Comparison of ENCODE assay signal across 15 cellular contexts in genomic region chr18:32351014-32351413, GRCh38.
DNase-seq lines count a peak whose midpoint lies in the region; ATAC-seq, FAIRE-seq and TF ChIP-seq lines count a peak whose summit lies in the region.
"Had no signal": no experiment of that assay in that cellular context is flagged by ENCODE, and none has a peak within 500 bp of the region (broad histone marks: within the 10 kb centered on the region; RNA-seq: fewer than 3 reads in every experiment).

No MANE protein-coding gene starts in this region.

- H4K5ac ChIP-seq in IMR-90 (ENCODE audit: low read depth, low read length) = no peak overlapping the region

- H3K27me3 ChIP-seq in IMR-90 (ENCODE audit: control insufficient read depth, insufficient read depth, low read length) = no peaks in the 10 kb centered on the region
- H3K27me3 ChIP-seq in endothelial cell of umbilical vein (ENCODE audit: control insufficient read depth in 2 of 2, insufficient read depth in 2 of 2, low read length in 2 of 2) = no peaks in the 10 kb centered on the region
- no peaks in the 10 kb centered on the region for H3K27me3 ChIP-seq in stomach
- H3K27me3 ChIP-seq: BE2C had no signal

- WGBS in IMR-90 (ENCODE audit: extremely low coverage in 2 of 2, insufficient read length in 1 of 2), 2 experiments = no CpG with 5 or more reads among the region's 1 CpG
- 23 to 50% (median 30%) methylated on average over 1 of the region's 1 CpG for WGBS in stomach, 5 donors

- H3K4me1 ChIP-seq in IMR-90 (ENCODE audit: control insufficient read depth, insufficient read depth, low read length) (peaks cover 3% of the 10 kb centered on the region), endothelial cell of umbilical vein (ENCODE audit: control insufficient read depth, extremely low read depth, insufficient read depth, low read length) (peaks cover 11% of the 10 kb centered on the region), kidney (ENCODE audit: control insufficient read depth in 1 of 2, insufficient read depth in 1 of 2, low read depth in 1 of 2, low read length in 2 of 2) (peaks cover 4 to 22% of the 10 kb centered on the region in 2 donors), stomach (peaks cover 14 to 57% (median 39%) of the 10 kb centered on the region in 4 donors)
- H3K4me1 ChIP-seq: BE2C had no signal

- peak overlapping the region; percentile 76; the same call in 1 of the 3 replicates for H2BK15ac ChIP-seq in IMR-90 (ENCODE audit: low read depth, low read length)

- H2AFZ ChIP-seq in IMR-90 (replicated peaks; ENCODE audit: low read length, poor library complexity) (no peak overlapping the region), endothelial cell of umbilical vein (ENCODE audit: low read depth, low read length) (no peak overlapping the region)

- POLR2A ChIA-PET in IMR-90 (lab: Charles Lee; ENCODE audit: unreplicated experiment) = no interaction called here
- POLR2A ChIA-PET in endothelial cell of umbilical vein (lab: Charles Lee) = no interaction called here
- POLR2A ChIA-PET in activated CD4-positive, alpha-beta memory T cell treated with anti-CD3 and anti-CD28 coated beads for 36 hours (lab: Charles Lee) = no interaction called here

- no peaks in the 10 kb centered on the region for H3K4me1 Mint-ChIP-seq in activated CD4-positive, alpha-beta memory T cell treated with anti-CD3 and anti-CD28 coated beads for 36 hours (ENCODE audit: low read depth)
- H3K4me1 Mint-ChIP-seq: activated B cell treated with CpG ODN at 0.5 μM for 24 hours had no signal

- H3K79me1 ChIP-seq in IMR-90 (ENCODE audit: low read depth in 1 of 2, low read length in 2 of 2) = no peaks in the 10 kb centered on the region

- TF ChIP-seq CTCF in IMR-90 (conservative IDR thresholded peaks at IDR 0.05; ENCODE audit: low read depth, low read length) (no peak), endothelial cell of umbilical vein (IDR thresholded peaks at IDR 0.05; ENCODE audit: extremely low read depth in 1 of 2, insufficient read depth in 1 of 2, low read depth in 1 of 2, low read length in 2 of 2) (no peak), kidney (IDR thresholded peaks at IDR 0.05; ENCODE audit: borderline replicate concordance, extremely low read depth, insufficient read depth) (no peak), stomach (IDR thresholded peaks at IDR 0.05) (no peak), GM10266 (IDR thresholded peaks at IDR 0.05; ENCODE audit: control insufficient read depth, insufficient read depth, low read depth, missing control alignments) (no peak)

- H3K14ac ChIP-seq in IMR-90 (replicated peaks; ENCODE audit: low read depth, low read length) = no peak overlapping the region

- H2BK120ac ChIP-seq in IMR-90 (ENCODE audit: low read depth, low read length) = no peak overlapping the region; the same call in 1 of the 2 replicates

- H2BK5ac ChIP-seq in IMR-90 (ENCODE audit: low read depth, low read length, poor library complexity, severe bottlenecking) = peak overlapping the region; percentile 99

- H3K4me3 Mint-ChIP-seq in activated CD4-positive, alpha-beta memory T cell treated with anti-CD3 and anti-CD28 coated beads for 36 hours = no peak overlapping the region
- H3K4me3 Mint-ChIP-seq: activated B cell treated with CpG ODN at 0.5 μM for 24 hours had no signal

- H3K9me3 ChIP-seq in IMR-90 (ENCODE audit: control insufficient read depth, insufficient read depth, low read length) (no peaks in the 10 kb centered on the region), endothelial cell of umbilical vein (replicated peaks; ENCODE audit: control insufficient read depth, insufficient read depth, low read length) (no peaks in the 10 kb centered on the region), kidney (ENCODE audit: control insufficient read depth in 1 of 2, low read length in 2 of 2) (no peaks in the 10 kb centered on the region), stomach (no peaks in the 10 kb centered on the region)
- H3K9me3 ChIP-seq: BE2C had no signal

- H4K20me1 ChIP-seq in IMR-90 (ENCODE audit: insufficient read depth, low read length) (no peaks in the 10 kb centered on the region), endothelial cell of umbilical vein (replicated peaks; ENCODE audit: control insufficient read depth, extremely low read depth, insufficient read depth, low read length) (no peaks in the 10 kb centered on the region)

- no peak overlapping the region for H2AK5ac ChIP-seq in IMR-90 (ENCODE audit: low read depth, low read length)

- TF ChIP-seq POLR2A in IMR-90 (IDR thresholded peaks at IDR 0.05; ENCODE audit: low read depth, low read length) = no peak
- no peak for TF ChIP-seq POLR2A in endothelial cell of umbilical vein (IDR thresholded peaks at IDR 0.05; ENCODE audit: low read depth, low read length)
- no peak for TF ChIP-seq POLR2A in stomach (IDR thresholded peaks at IDR 0.05)

- no peak overlapping the region for H3K23ac ChIP-seq in IMR-90 (ENCODE audit: low read depth, low read length)

- no peaks in the 10 kb centered on the region for H3K27me3 Mint-ChIP-seq in activated CD4-positive, alpha-beta memory T cell treated with anti-CD3 and anti-CD28 coated beads for 36 hours

- H3K9me1 ChIP-seq in IMR-90 (ENCODE audit: insufficient read depth, low read length) = no peaks in the 10 kb centered on the region; the same call in 1 of the 2 replicates
- H3K9me1 ChIP-seq in endothelial cell of umbilical vein (replicated peaks; ENCODE audit: control insufficient read depth, extremely low read depth, insufficient read depth, low read length) = no peaks in the 10 kb centered on the region

- H4K91ac ChIP-seq in IMR-90 (ENCODE audit: insufficient read depth, low read depth, low read length) = no peak overlapping the region

- no peaks in the 10 kb centered on the region for H3K36me3 ChIP-seq in IMR-90 (ENCODE audit: control insufficient read depth, insufficient read depth, low read length)
- H3K36me3 ChIP-seq in endothelial cell of umbilical vein (ENCODE audit: control insufficient read depth in 2 of 2, extremely low read depth in 1 of 2, insufficient read depth in 2 of 2, low read length in 2 of 2) = no peaks in the 10 kb centered on the region
- H3K36me3 ChIP-seq in kidney (ENCODE audit: control insufficient read depth in 1 of 2, insufficient read depth in 2 of 2, low read length in 2 of 2) = no peaks in the 10 kb centered on the region
- H3K36me3 ChIP-seq in stomach = no peaks in the 10 kb centered on the region
- H3K36me3 ChIP-seq: BE2C had no signal

- intact Hi-C loops in IMR-90 (cut with micrococcal nuclease) = no loop called here
- intact Hi-C loops in endothelial cell of umbilical vein (cut with micrococcal nuclease) = loop anchor here (2.0 kb wide), 2 partner anchors 32 to 42 kb away; no protein-coding TSS in a partner anchor
- intact Hi-C loops in kidney (cut with DNase I) = no loop called here
- intact Hi-C loops in stomach (cut with DNase I; ENCODE audit: low total_unique reads) = no loop called here
- intact Hi-C loops in head of caudate nucleus (cut with DNase I) = loop anchor here (10.0 kb wide), 1 partner anchor 114 kb away; no protein-coding TSS in a partner anchor
- intact Hi-C loops in activated CD4-positive, alpha-beta memory T cell treated with anti-CD3 and anti-CD28 coated beads for 36 hours (cut with micrococcal nuclease) = loop anchor here (2.0 kb wide), 1 partner anchor 68 kb away; no protein-coding TSS in a partner anchor

- H4K8ac ChIP-seq in IMR-90 (ENCODE audit: low read depth in 2 of 2, low read length in 2 of 2) = no peak overlapping the region

- peak overlapping the region; percentile 58; the same call in 1 of the 2 replicates for H3K4ac ChIP-seq in IMR-90 (ENCODE audit: low read depth, low read length)

- no peak for TF ChIP-seq EP300 in stomach (IDR thresholded peaks at IDR 0.05)

- H3K9ac ChIP-seq in IMR-90 (ENCODE audit: low read depth, low read length) = no peak overlapping the region
- no peak overlapping the region for H3K9ac ChIP-seq in endothelial cell of umbilical vein (replicated peaks; ENCODE audit: extremely low read depth, insufficient read depth, low read length)
- H3K9ac ChIP-seq in kidney (ENCODE audit: low read length in 2 of 2) = no peak overlapping the region

- peak overlapping the region; percentile 13; the same call in 1 of the 2 replicates for H3K4me2 ChIP-seq in IMR-90 (ENCODE audit: low read depth, low read length)
- H3K4me2 ChIP-seq in endothelial cell of umbilical vein (ENCODE audit: insufficient read depth, low read length) = no peak overlapping the region

- no peaks in the 10 kb centered on the region for H3K9me3 Mint-ChIP-seq in activated CD4-positive, alpha-beta memory T cell treated with anti-CD3 and anti-CD28 coated beads for 36 hours
- H3K9me3 Mint-ChIP-seq: activated B cell treated with CpG ODN at 0.5 μM for 24 hours had no signal

- H2AK9ac ChIP-seq in IMR-90 (replicated peaks; ENCODE audit: low read depth, low read length, poor library complexity) = no peak overlapping the region

- dilution Hi-C loops in IMR-90 (cut with HindIII; ENCODE audit: low sequenced_read_pairs, unreplicated experiment) = no loop called here
- dilution Hi-C loops in endothelial cell of umbilical vein (cut with MboI; ENCODE audit: extremely low pct_ligation_motif_present, low sequenced_read_pairs) = no loop called here

- no peaks in the 10 kb centered on the region for H3K79me2 ChIP-seq in endothelial cell of umbilical vein (ENCODE audit: control insufficient read depth, insufficient read depth, low read length)

- H3K27ac Mint-ChIP-seq in activated CD4-positive, alpha-beta memory T cell treated with anti-CD3 and anti-CD28 coated beads for 36 hours = no peak overlapping the region
- H3K27ac Mint-ChIP-seq: activated B cell treated with CpG ODN at 0.5 μM for 24 hours had no signal

- no peaks in the 10 kb centered on the region for H3K36me3 Mint-ChIP-seq in activated CD4-positive, alpha-beta memory T cell treated with anti-CD3 and anti-CD28 coated beads for 36 hours

- H3K27ac ChIP-seq in IMR-90 (ENCODE audit: insufficient read depth, low read length) (no peak overlapping the region), endothelial cell of umbilical vein (ENCODE audit: insufficient read depth, low read depth, low read length) (no peak overlapping the region), kidney (ENCODE audit: low read depth in 2 of 2, low read length in 2 of 2) (peak overlapping the region in 1 of 2 donors; percentile 71), stomach (peak overlapping the region in 4 of 5 donors; percentile 58 to 71 (median 68))

- H2BK20ac ChIP-seq in IMR-90 (ENCODE audit: low read depth, low read length) = no peak overlapping the region

- in situ Hi-C loops in IMR-90 (cut with MboI; ENCODE audit: low sequenced_read_pairs) = no loop called here

- no TSS peak for BruUV-seq in IMR-90 (replicated peaks; lab: Mats Ljungman, UMichigan)
- no TSS peak for BruUV-seq in endothelial cell of umbilical vein (replicated peaks; lab: Mats Ljungman, UMichigan)

- TF ChIP-seq RAD21 in IMR-90 (IDR thresholded peaks at IDR 0.05; ENCODE audit: low read length) = no peak

- H3K18ac ChIP-seq in IMR-90 (ENCODE audit: low read depth, low read length) = no peak overlapping the region

- no peak overlapping the region for H3K56ac ChIP-seq in IMR-90 (ENCODE audit: extremely low read depth, insufficient read depth, low read length)

- FAIRE-seq in endothelial cell of umbilical vein (lab: Jason Lieb, UNC) (no peak), kidney (lab: Jason Lieb, UNC) (peak; percentile 46)
- FAIRE-seq: GM19239 had no signal

- peak; percentile 26 for DNase-seq in IMR-90
- DNase-seq in endothelial cell of umbilical vein (ENCODE audit: low read depth, low spot score) = peak; percentile 25
- DNase-seq in kidney = no peak
- no peak for DNase-seq in stomach
- DNase-seq in GM10266 (ENCODE audit: extremely low spot score) = no peak
- DNase-seq in head of caudate nucleus = no peak
- DNase-seq in NCI-H1048 (lab: John Stamatoyannopoulos, UW) = no peak
- DNase-seq in activated CD4-positive, alpha-beta memory T cell treated with anti-CD3 and anti-CD28 coated beads for 36 hours = no peak
- DNase-seq: activated B cell treated with CpG ODN at 0.5 μM for 24 hours; BE2C; DND-41; effector CD4-positive, alpha-beta T cell; midbrain; NCI-H2029 treated with DMSO at 0.1 percent for 48 hours had no signal

- H3K4me3 ChIP-seq in IMR-90 (ENCODE audit: insufficient read depth, low read depth, low read length) (no peak overlapping the region), endothelial cell of umbilical vein (replicated peaks in 1 of 3; ENCODE audit: insufficient read depth in 1 of 3, low read depth in 1 of 3, low read length in 3 of 3) (no peak overlapping the region), kidney (ENCODE audit: low read length in 2 of 2) (no peak overlapping the region), stomach (no peak overlapping the region)

- CTCF ChIA-PET in IMR-90 (lab: Yijun Ruan, JAX) (no interaction called here), endothelial cell of umbilical vein (lab: Charles Lee) (interaction anchor here (0.7 to 1.9 kb wide), 2 partner anchors 119 to 120 kb away, joined by 3 to 13 read pairs; partner anchors contain the start of gene GAREM1)
- CTCF ChIA-PET in activated CD4-positive, alpha-beta memory T cell treated with anti-CD3 and anti-CD28 coated beads for 36 hours (lab: Charles Lee) = interaction anchor here (1.4 kb wide), 1 partner anchor 193 kb away, joined by 3 read pairs; no protein-coding TSS in a partner anchor

- ATAC-seq in IMR-90 (ENCODE audit: low read depth) = no peak

Comparison
In these comparisons a context has a peak if more than half of its experiments do, and no peak if none do; other contexts are left out.
1. DNase-seq: peak in IMR-90 (single experiment) and endothelial cell of umbilical vein (single experiment); none in kidney (single experiment), stomach (single experiment), GM10266 (single experiment), head of caudate nucleus (0 of 42), NCI-H1048 (single experiment) and activated CD4-positive, alpha-beta memory T cell treated with anti-CD3 and anti-CD28 coated beads for 36 hours (single experiment).
2. H3K27ac ChIP-seq: peak in stomach (4 of 5); none in IMR-90 (single experiment) and endothelial cell of umbilical vein (single experiment).
3. intact Hi-C loops: an anchor here in endothelial cell of umbilical vein (2.0 kb wide), head of caudate nucleus (10.0 kb wide) and activated CD4-positive, alpha-beta memory T cell treated with anti-CD3 and anti-CD28 coated beads for 36 hours (2.0 kb wide); none called in IMR-90, kidney and stomach.